Comparison of ENCODE assay signal across 16 cellular contexts in genomic region chr16:52543654-52544053, GRCh38. TPM values are rescaled to one million over a fixed set of nuclear protein-coding genes. Genes with fewer than 3 reads are reported as not detected.
"Had no signal": no experiment of that assay in that cellular context is flagged by ENCODE, and none has a peak within 500 bp of the region (broad histone marks: within the 10 kb centered on the region; RNA-seq: fewer than 3 reads in every experiment).

No MANE protein-coding gene starts in this region.

- H3K27ac ChIP-seq: ascending aorta, gastrocnemius medialis, lower lobe of right lung, prostate gland, thoracic aorta had no signal

- H3K9me3 Mint-ChIP-seq: activated CD4-positive, alpha-beta memory T cell treated with anti-CD3 and anti-CD28 coated beads, Interleukin-2, amount 10 ng/mL, durations not matched to agents 7 days and 5 days; activated T-helper 1 cell treated with anti-CD3 and anti-CD28 coated beads, Interleukin-12 subunit alpha, Interleukin-12 subunit beta, Interleukin-2, Interleukin-4 antibody, amounts not matched to agents 30 ng/mL and 10 ng/mL and 1 ng/mL, durations not matched to agents 14 hours and 24 hours and 36 hours; mesothelial cell of epicardium had no signal

- DNase-seq: activated CD4-positive, alpha-beta memory T cell treated with anti-CD3 and anti-CD28 coated beads, Interleukin-2, amount 10 ng/mL, durations not matched to agents 7 days and 5 days; activated CD8-positive, alpha-beta memory T cell treated with anti-CD3 and anti-CD28 coated beads, Interleukin-2, amount 50 U/mL, for 48 hours; activated naive CD4-positive, alpha-beta T cell; gastrocnemius medialis; lower lobe of right lung; naive B cell; occipital lobe; stimulated activated CD4-positive, alpha-beta T cell treated with anti-CD3 and anti-CD28 coated beads, Interleukin-4, amount 100 ng/mL, for 24 hours; T-helper 9 cell had no signal

- H3K4me1 ChIP-seq: prostate gland had no signal

- H3K36me3 Mint-ChIP-seq: mesothelial cell of epicardium had no signal

- H3K4me3 ChIP-seq: ascending aorta, gastrocnemius medialis, lower lobe of right lung, prostate gland, thoracic aorta had no signal

- H3K4me1 Mint-ChIP-seq: activated CD4-positive, alpha-beta memory T cell treated with anti-CD3 and anti-CD28 coated beads, Interleukin-2, amount 10 ng/mL, durations not matched to agents 7 days and 5 days had no signal

- H3K4me3 Mint-ChIP-seq: activated CD4-positive, alpha-beta memory T cell treated with anti-CD3 and anti-CD28 coated beads, Interleukin-2, amount 10 ng/mL, durations not matched to agents 7 days and 5 days; activated T-helper 1 cell treated with anti-CD3 and anti-CD28 coated beads, Interleukin-12 subunit alpha, Interleukin-12 subunit beta, Interleukin-2, Interleukin-4 antibody, amounts not matched to agents 30 ng/mL and 10 ng/mL and 1 ng/mL, durations not matched to agents 14 hours and 24 hours and 36 hours; mesothelial cell of epicardium; naive B cell; stimulated activated naive CD8-positive, alpha-beta T cell treated with anti-CD3 and anti-CD28 coated beads, Interleukin-15, Interleukin-2, amounts not matched to agents 100 ng/mL and 50 ng/mL, for 24 hours had no signal

- ATAC-seq: gastrocnemius medialis, lower lobe of right lung had no signal

- H3K36me3 ChIP-seq: ascending aorta, gastrocnemius medialis, lower lobe of right lung, prostate gland, thoracic aorta had no signal

- H3K27ac Mint-ChIP-seq: activated CD4-positive, alpha-beta memory T cell treated with anti-CD3 and anti-CD28 coated beads, Interleukin-2, amount 10 ng/mL, durations not matched to agents 7 days and 5 days; activated T-helper 1 cell treated with anti-CD3 and anti-CD28 coated beads, Interleukin-12 subunit alpha, Interleukin-12 subunit beta, Interleukin-2, Interleukin-4 antibody, amounts not matched to agents 30 ng/mL and 10 ng/mL and 1 ng/mL, durations not matched to agents 14 hours and 24 hours and 36 hours; mesothelial cell of epicardium; naive B cell; stimulated activated naive CD8-positive, alpha-beta T cell treated with anti-CD3 and anti-CD28 coated beads, Interleukin-15, Interleukin-2, amounts not matched to agents 100 ng/mL and 50 ng/mL, for 24 hours had no signal

RNA-seq across cellular contexts. Expression of gene TOX3, which starts 3.3 kb away (rescaled TPM):
- total RNA-seq: activated CD4-positive, alpha-beta memory T cell treated with anti-CD3 and anti-CD28 coated beads, Interleukin-2, amount 10 ng/mL, durations not matched to agents 7 days and 5 days; activated T-helper 1 cell treated with anti-CD3 and anti-CD28 coated beads, Interleukin-12 subunit alpha, Interleukin-12 subunit beta, Interleukin-2, Interleukin-4 antibody, amounts not matched to agents 30 ng/mL and 10 ng/mL and 1 ng/mL, durations not matched to agents 14 hours and 24 hours and 36 hours; ascending aorta; endothelial cell of umbilical vein; thoracic aorta had no signal
- polyA plus RNA-seq: endothelial cell of umbilical vein had no signal
